10 cellular contexts compared by ENCODE assay signal in genomic region chr6:159633196-159633595, GRCh38. TPM values are rescaled to one million over a fixed set of nuclear protein-coding genes. Genes with fewer than 3 reads are reported as not detected.
A peak's percentile ranks its signal among the peaks of the same experiment; 100 is the strongest.
DNase-seq lines count a peak whose midpoint lies in the region; ATAC-seq, FAIRE-seq and TF ChIP-seq lines count a peak whose summit lies in the region.
"Had no signal": no experiment of that assay in that cellular context is flagged by ENCODE, and none has a peak within 500 bp of the region (broad histone marks: within the 10 kb centered on the region; RNA-seq: fewer than 3 reads in every experiment).

No MANE protein-coding gene starts in this region.

- H2BK120ac ChIP-seq in mesendoderm (ENCODE audit: low read depth, low read length) = no peak overlapping the region

- peaks cover 5% of the 10 kb centered on the region for H3K36me3 Mint-ChIP-seq in WTC11
- H3K36me3 Mint-ChIP-seq in activated naive CD8-positive, alpha-beta T cell treated with anti-CD3 and anti-CD28 coated beads for 36 hours = peaks cover 3% of the 10 kb centered on the region

- H2AK5ac ChIP-seq in mesendoderm (ENCODE audit: low read length) = no peak overlapping the region

- TF ChIP-seq CTCF in GM10248 (IDR thresholded peaks at IDR 0.05; ENCODE audit: control extremely low read depth, extremely low read depth, low read depth, missing control alignments) (peak; percentile 21), WTC11 (IDR thresholded peaks at IDR 0.05) (peak; percentile 41; the same call in 1 of the 2 replicates)

- H3K4me3 ChIP-seq in mesendoderm (ENCODE audit: low read length) = no peak overlapping the region

- H2BK15ac ChIP-seq in mesendoderm (replicated peaks; ENCODE audit: low read depth) = no peak overlapping the region

- H3K27ac Mint-ChIP-seq in WTC11 = no peak overlapping the region
- H3K27ac Mint-ChIP-seq in activated naive CD8-positive, alpha-beta T cell treated with anti-CD3 and anti-CD28 coated beads for 36 hours = no peak overlapping the region

- DNase-seq in GM10248 (ENCODE audit: extremely low spot score) = no peak
- peak; percentile 44 for DNase-seq in HTR-8/SVneo (ENCODE audit: insufficient read length, low spot score)
- DNase-seq in WTC11 (ENCODE audit: low spot score) = peak; percentile 32
- peak; percentile 26 for DNase-seq in mesendoderm
- no peak for DNase-seq in activated naive CD8-positive, alpha-beta T cell treated with anti-CD3 and anti-CD28 coated beads for 36 hours
- no peak for DNase-seq in RCC 7860 (ENCODE audit: low spot score)
- DNase-seq: activated CD4-positive, alpha-beta T cell treated with anti-CD3 and anti-CD28 coated beads, Interleukin-2, amount 50 U/mL, for 4 hours; NCI-H1436 had no signal

- no CpG with 5 or more reads among the region's 5 CpGs for WGBS in mesendoderm (ENCODE audit: extremely low coverage, insufficient coverage, low lambda C conversion rate)

- no peak overlapping the region for H3K4ac ChIP-seq in mesendoderm (ENCODE audit: low read depth, low read length)

- no peak overlapping the region for H3K9ac ChIP-seq in mesendoderm (ENCODE audit: low read length)

- no peaks in the 10 kb centered on the region for H3K27me3 Mint-ChIP-seq in WTC11 (ENCODE audit: low read depth)
- H3K27me3 Mint-ChIP-seq in activated naive CD8-positive, alpha-beta T cell treated with anti-CD3 and anti-CD28 coated beads for 36 hours = no peaks in the 10 kb centered on the region

- H3K36me3 ChIP-seq in mesendoderm (ENCODE audit: control insufficient read depth, insufficient read depth, low read length) = no peaks in the 10 kb centered on the region

- no peak overlapping the region for H4K8ac ChIP-seq in mesendoderm (ENCODE audit: low read depth, low read length)

- no peak overlapping the region for H3K4me2 ChIP-seq in mesendoderm (ENCODE audit: low read length)

- no peak overlapping the region for H2BK5ac ChIP-seq in mesendoderm (ENCODE audit: low read length)

- no peaks in the 10 kb centered on the region for H3K79me2 ChIP-seq in mesendoderm (ENCODE audit: control insufficient read depth, insufficient read depth, low read length)

- POLR2A ChIA-PET in GM10248 (lab: Yijun Ruan, JAX) = no interaction called here
- POLR2A ChIA-PET in WTC11 (lab: Charles Lee) = no interaction called here

- H3K4me3 Mint-ChIP-seq in WTC11 = no peak overlapping the region
- H3K4me3 Mint-ChIP-seq in activated naive CD8-positive, alpha-beta T cell treated with anti-CD3 and anti-CD28 coated beads for 36 hours = no peak overlapping the region

- no peak overlapping the region for H3K18ac ChIP-seq in mesendoderm (ENCODE audit: low read length)

- H3K27me3 ChIP-seq in mesendoderm (ENCODE audit: insufficient read depth, low read length, poor library complexity) = no peaks in the 10 kb centered on the region

- no peak overlapping the region for H4K5ac ChIP-seq in mesendoderm (ENCODE audit: low read length)

- H3K4me1 Mint-ChIP-seq in WTC11 = peaks cover 10% of the 10 kb centered on the region
- H3K4me1 Mint-ChIP-seq in activated naive CD8-positive, alpha-beta T cell treated with anti-CD3 and anti-CD28 coated beads for 36 hours = no peaks in the 10 kb centered on the region

- no peaks in the 10 kb centered on the region for H3K79me1 ChIP-seq in mesendoderm (ENCODE audit: low read length)

- no peak overlapping the region for H3K27ac ChIP-seq in mesendoderm (ENCODE audit: low read depth, low read length)

- FAIRE-seq in HTR-8/SVneo (lab: Jason Lieb, UNC) (no peak), RCC 7860 (lab: Jason Lieb, UNC) (no peak)
- FAIRE-seq: endometrium had no signal

- peaks cover 17% of the 10 kb centered on the region for H3K9me3 Mint-ChIP-seq in WTC11
- peaks cover 1% of the 10 kb centered on the region for H3K9me3 Mint-ChIP-seq in activated naive CD8-positive, alpha-beta T cell treated with anti-CD3 and anti-CD28 coated beads for 36 hours

- no peak overlapping the region for H3K56ac ChIP-seq in mesendoderm (ENCODE audit: low read length)

- H3K4me1 ChIP-seq in mesendoderm (ENCODE audit: control insufficient read depth, low read depth, low read length) = no peaks in the 10 kb centered on the region

- ATAC-seq in WTC11 = peak; percentile 63; the same call in 1 of the 2 replicates
- ATAC-seq in activated CD4-positive, CD25-positive, alpha-beta regulatory T cell treated with anti-CD3 and anti-CD28 coated beads, Interleukin-2, amount 50 U/mL, for 24 hours = no peak

- CTCF ChIA-PET in GM10248 (lab: Yijun Ruan, JAX) = interaction anchor here (0.8 to 3.4 kb wide), 5 partner anchors 8 to 302 kb away, joined by 3 to 15 read pairs (median 4); no protein-coding TSS in a partner anchor
- CTCF ChIA-PET in WTC11 (lab: Charles Lee) = interaction anchor here (0.6 to 3.0 kb wide), 43 partner anchors 8 to 499 kb away, joined by 3 to 33 read pairs (median 4); partner anchors contain the start of genes FNDC1 and SOD2

- no peak overlapping the region for H3K23ac ChIP-seq in mesendoderm (ENCODE audit: low read length)

TF ChIP-seq in WTC11, 78 proteins besides CTCF, POLR2A, EP300 and RAD21:
- TF ChIP-seq JUN (CRISPR knock-in tag; IDR thresholded peaks at IDR 0.05) = no peak
- peak; percentile 73; the same call in 1 of the 2 replicates for TF ChIP-seq TEAD4 (CRISPR knock-in tag; IDR thresholded peaks at IDR 0.05)
- TF ChIP-seq TEAD1 (CRISPR knock-in tag; IDR thresholded peaks at IDR 0.05) = peak; percentile 88; the same call in 1 of the 2 replicates
TF ChIP-seq in WTC11: peak in this region for 2.

RNA-seq across cellular contexts. Expression of gene SOD2, which starts 59.8 kb away (rescaled TPM):
- 79.8 to 86.3 TPM (median 82.6 TPM) in 3 replicates for total RNA-seq in WTC11 (2021)
- 43.4 TPM for polyA plus RNA-seq in mesendoderm (2013, experiment 1 of 2)
- 43.4 TPM for polyA plus RNA-seq in mesendoderm (2013, experiment 2 of 2)
- 100 to 1,000 TPM; 112 to 122 TPM for total RNA-seq in activated naive CD8-positive, alpha-beta T cell treated with anti-CD3 and anti-CD28 coated beads for 36 hours

Comparison
In these comparisons a context has a peak if more than half of its experiments do, and no peak if none do; other contexts are left out.
1. DNase-seq: peak in HTR-8/SVneo (single experiment), WTC11 (single experiment) and mesendoderm (single experiment); none in GM10248 (single experiment), activated naive CD8-positive, alpha-beta T cell treated with anti-CD3 and anti-CD28 coated beads for 36 hours (single experiment) and RCC 7860 (single experiment).